ENCODE assay signal across 8 cellular contexts in the genomic region with DNA sequence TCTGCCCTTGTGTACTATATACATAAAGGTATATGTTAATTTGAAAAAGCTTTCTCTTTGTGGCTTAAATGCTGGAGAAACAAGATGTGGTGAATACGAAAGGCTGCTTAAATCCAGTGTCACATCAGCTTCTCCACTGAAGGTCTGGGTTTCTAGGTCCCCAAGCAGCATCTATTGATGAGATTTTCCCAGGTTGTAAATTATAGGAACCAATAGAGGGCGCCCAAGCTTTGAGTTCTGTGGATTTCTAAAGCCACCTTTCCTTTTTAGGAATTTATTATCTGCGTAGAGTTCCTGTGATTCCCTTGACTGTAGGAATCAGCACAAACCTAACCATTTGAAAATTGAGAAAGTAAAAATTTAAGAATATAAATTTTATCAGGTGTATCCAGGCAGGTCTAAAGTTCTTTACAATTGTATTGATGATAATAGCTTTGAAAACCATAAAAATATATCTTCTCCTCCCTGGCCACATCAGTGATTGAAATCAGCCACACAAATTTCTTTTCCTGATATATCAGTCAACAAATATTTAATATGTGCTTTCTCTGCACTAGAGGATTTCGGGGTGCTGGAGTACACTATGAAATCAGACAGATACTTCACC.
DNase-seq lines count a peak whose midpoint lies in the region; ATAC-seq and TF ChIP-seq lines count a peak whose summit lies in the region.

No MANE protein-coding gene starts in this region.

- no peaks in the 10 kb centered on the region for H4K20me1 ChIP-seq in IMR-90 (ENCODE audit: insufficient read depth, low read length)

- H4K8ac ChIP-seq in IMR-90 (ENCODE audit: low read depth in 2 of 2, low read length in 2 of 2) = no peak overlapping the region

- CTCF ChIA-PET in IMR-90 (lab: Yijun Ruan, JAX) = interaction anchor here (0.8 to 1.4 kb wide), 6 partner anchors 9 to 317 kb away, joined by 3 to 6 read pairs (median 4); no protein-coding TSS in a partner anchor

- no TSS peak for BruUV-seq in IMR-90 (replicated peaks; lab: Mats Ljungman, UMichigan)

- H3K4me3 ChIP-seq in IMR-90 (ENCODE audit: insufficient read depth, low read depth, low read length) (no peak overlapping the region), ascending aorta (no peak overlapping the region), liver (ENCODE audit: low read depth in 1 of 3, low read length in 3 of 3) (no peak overlapping the region)

- no peak overlapping the region for H2BK15ac ChIP-seq in IMR-90 (ENCODE audit: low read depth, low read length)

- H4K91ac ChIP-seq in IMR-90 (ENCODE audit: insufficient read depth, low read depth, low read length) = no peak overlapping the region

- no peak overlapping the region for H3K18ac ChIP-seq in IMR-90 (ENCODE audit: low read depth, low read length)

- no peak overlapping the region for H2BK20ac ChIP-seq in IMR-90 (ENCODE audit: low read depth, low read length)

- H3K9ac ChIP-seq in IMR-90 (ENCODE audit: low read depth, low read length) = no peak overlapping the region
- no peak overlapping the region for H3K9ac ChIP-seq in liver (ENCODE audit: low read depth in 1 of 2, low read length in 2 of 2)

- POLR2A ChIA-PET in IMR-90 (lab: Charles Lee; ENCODE audit: unreplicated experiment) = no interaction called here

- no peak for TF ChIP-seq POLR2A in IMR-90 (IDR thresholded peaks at IDR 0.05; ENCODE audit: low read depth, low read length)

- no peaks in the 10 kb centered on the region for H3K9me3 ChIP-seq in IMR-90 (ENCODE audit: control insufficient read depth, insufficient read depth, low read length)
- no peaks in the 10 kb centered on the region for H3K9me3 ChIP-seq in ascending aorta
- no peaks in the 10 kb centered on the region for H3K9me3 ChIP-seq in liver (ENCODE audit: control insufficient read depth in 4 of 4, low read length in 3 of 4)

- no peak overlapping the region for H3K23ac ChIP-seq in IMR-90 (ENCODE audit: low read depth, low read length)

- intact Hi-C loops in IMR-90 (cut with micrococcal nuclease) = loop anchor here (1.0 to 5.0 kb wide), 2 partner anchors 457 to 470 kb away; no protein-coding TSS in a partner anchor
- intact Hi-C loops in ascending aorta (cut with DNase I) = loop anchor here (1.0 to 5.0 kb wide), 3 partner anchors 87 to 457 kb away; partner anchors contain the start of gene ADAMTSL3

- dilution Hi-C loops in IMR-90 (cut with HindIII; ENCODE audit: low sequenced_read_pairs, unreplicated experiment) = loop anchor here (25.0 kb wide), 1 partner anchor 303 kb away; no protein-coding TSS in a partner anchor

- no peak overlapping the region for H2BK5ac ChIP-seq in IMR-90 (ENCODE audit: low read depth, low read length, poor library complexity, severe bottlenecking)

- WGBS in IMR-90 (ENCODE audit: extremely low coverage in 2 of 2, insufficient read length in 1 of 2), 2 experiments = no CpG with 5 or more reads among the region's 4 CpGs
- WGBS in liver = 19% methylated on average over 4 of the region's 4 CpGs

- H2AK9ac ChIP-seq in IMR-90 (replicated peaks; ENCODE audit: low read depth, low read length, poor library complexity) = no peak overlapping the region

- H3K4me1 ChIP-seq in IMR-90 (ENCODE audit: control insufficient read depth, insufficient read depth, low read length) (no peaks in the 10 kb centered on the region), ascending aorta (no peaks in the 10 kb centered on the region), liver (ENCODE audit: control insufficient read depth in 4 of 4, insufficient read depth in 4 of 4, low read length in 3 of 4) (no peaks in the 10 kb centered on the region)

- TF ChIP-seq RAD21 in IMR-90 (IDR thresholded peaks at IDR 0.05; ENCODE audit: low read length) (peak; percentile 65), liver (IDR thresholded peaks at IDR 0.05) (peak; percentile 84 to 86)

- H3K36me3 ChIP-seq in IMR-90 (ENCODE audit: control insufficient read depth, insufficient read depth, low read length) (no peaks in the 10 kb centered on the region), ascending aorta (no peaks in the 10 kb centered on the region), liver (ENCODE audit: control insufficient read depth in 4 of 4, insufficient read depth in 3 of 4, low read depth in 1 of 4, low read length in 3 of 4) (no peaks in the 10 kb centered on the region)

- H3K79me1 ChIP-seq in IMR-90 (ENCODE audit: low read depth in 1 of 2, low read length in 2 of 2) = no peaks in the 10 kb centered on the region

- H3K4ac ChIP-seq in IMR-90 (ENCODE audit: low read depth, low read length) = no peak overlapping the region

- H3K4me2 ChIP-seq in IMR-90 (ENCODE audit: low read depth, low read length) = no peak overlapping the region

- 0 out of 2 replicates have a peak, but pooled peaks have one; percentile 21 for ATAC-seq in IMR-90 (ENCODE audit: low read depth)
- no peak for ATAC-seq in GM18858 (IDR thresholded peaks at IDR 0.05; ENCODE audit: unreplicated experiment)
- ATAC-seq in GM18909 (IDR thresholded peaks at IDR 0.05; ENCODE audit: poor library complexity, unreplicated experiment) = no peak
- no peak for ATAC-seq in HG03025 (IDR thresholded peaks at IDR 0.05; ENCODE audit: low FRiP score, unreplicated experiment)

- TF ChIP-seq CTCF in IMR-90 (conservative IDR thresholded peaks at IDR 0.05; ENCODE audit: low read depth, low read length) (peak; percentile 64), ascending aorta (IDR thresholded peaks at IDR 0.05) (peak; percentile 49 to 66 (median 50)), liver (IDR thresholded peaks at IDR 0.05; ENCODE audit: low read depth, low read length, missing input control) (peak; percentile 58)

- H3K14ac ChIP-seq in IMR-90 (replicated peaks; ENCODE audit: low read depth, low read length) = no peak overlapping the region

- peak; percentile 17 for DNase-seq in EL
- DNase-seq in IMR-90 = peak; percentile 19
- no peak for DNase-seq in ascending aorta (ENCODE audit: low spot score in 2 of 2)
- DNase-seq in activated CD4-positive, CD25-positive, alpha-beta regulatory T cell (lab: John Stamatoyannopoulos, UW) = no peak

- no peak overlapping the region for H2BK120ac ChIP-seq in IMR-90 (ENCODE audit: low read depth, low read length)

- H4K5ac ChIP-seq in IMR-90 (ENCODE audit: low read depth, low read length) = no peak overlapping the region

- no peak overlapping the region for H2AK5ac ChIP-seq in IMR-90 (ENCODE audit: low read depth, low read length)

- no peak overlapping the region for H3K56ac ChIP-seq in IMR-90 (ENCODE audit: extremely low read depth, insufficient read depth, low read length)

- H3K27ac ChIP-seq in IMR-90 (ENCODE audit: insufficient read depth, low read length) (no peak overlapping the region), ascending aorta (no peak overlapping the region), liver (ENCODE audit: low read depth in 1 of 2, low read length in 2 of 2) (no peak overlapping the region)

- H3K9me1 ChIP-seq in IMR-90 (ENCODE audit: insufficient read depth, low read length) = no peaks in the 10 kb centered on the region

- in situ Hi-C loops in IMR-90 (cut with MboI; ENCODE audit: low sequenced_read_pairs) = no loop called here

- no peak overlapping the region for H2AFZ ChIP-seq in IMR-90 (replicated peaks; ENCODE audit: low read length, poor library complexity)

- H3K27me3 ChIP-seq in IMR-90 (ENCODE audit: control insufficient read depth, insufficient read depth, low read length) (no peaks in the 10 kb centered on the region), ascending aorta (no peaks in the 10 kb centered on the region), liver (ENCODE audit: control insufficient read depth in 4 of 4, insufficient read depth in 4 of 4, low read length in 3 of 4) (no peaks in the 10 kb centered on the region)

TF ChIP-seq in IMR-90, 13 proteins besides CTCF, POLR2A, EP300 and RAD21:
- TF ChIP-seq SMC3 (IDR thresholded peaks at IDR 0.05; ENCODE audit: low read depth, low read length) = peak; percentile 43
- TF ChIP-seq CHD1 (IDR thresholded peaks at IDR 0.05; ENCODE audit: low read depth, low read length) = no peak
- no peak for TF ChIP-seq FOS (IDR thresholded peaks at IDR 0.05; ENCODE audit: low read depth, low read length)
- TF ChIP-seq BHLHE40 (IDR thresholded peaks at IDR 0.05; ENCODE audit: low read depth, low read length) = no peak

TF ChIP-seq in liver, 16 proteins besides CTCF, POLR2A, EP300 and RAD21 (continues in another document):
- TF ChIP-seq, protein P1, sequence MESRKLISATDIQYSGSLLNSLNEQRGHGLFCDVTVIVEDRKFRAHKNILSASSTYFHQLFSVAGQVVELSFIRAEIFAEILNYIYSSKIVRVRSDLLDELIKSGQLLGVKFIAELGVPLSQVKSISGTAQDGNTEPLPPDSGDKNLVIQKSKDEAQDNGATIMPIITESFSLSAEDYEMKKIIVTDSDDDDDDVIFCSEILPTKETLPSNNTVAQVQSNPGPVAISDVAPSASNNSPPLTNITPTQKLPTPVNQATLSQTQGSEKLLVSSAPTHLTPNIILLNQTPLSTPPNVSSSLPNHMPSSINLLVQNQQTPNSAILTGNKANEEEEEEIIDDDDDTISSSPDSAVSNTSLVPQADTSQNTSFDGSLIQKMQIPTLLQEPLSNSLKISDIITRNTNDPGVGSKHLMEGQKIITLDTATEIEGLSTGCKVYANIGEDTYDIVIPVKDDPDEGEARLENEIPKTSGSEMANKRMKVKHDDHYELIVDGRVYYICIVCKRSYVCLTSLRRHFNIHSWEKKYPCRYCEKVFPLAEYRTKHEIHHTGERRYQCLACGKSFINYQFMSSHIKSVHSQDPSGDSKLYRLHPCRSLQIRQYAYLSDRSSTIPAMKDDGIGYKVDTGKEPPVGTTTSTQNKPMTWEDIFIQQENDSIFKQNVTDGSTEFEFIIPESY (IDR thresholded peaks at IDR 0.05) = no peak
- TF ChIP-seq HNF4A (conservative IDR thresholded peaks at IDR 0.05) = no peak

Comparison
In these comparisons a context has a peak if more than half of its experiments do, and no peak if none do; other contexts are left out.
1. DNase-seq: peak in EL (single experiment) and IMR-90 (single experiment); none in ascending aorta (0 of 2) and activated CD4-positive, CD25-positive, alpha-beta regulatory T cell (0 of 4).
2. Peak in every context shown above with its lines, with median percentiles within 50 percentile points of each other: CTCF ChIP-seq.